11 cellular contexts compared by ENCODE assay signal in genomic region chr12:7079826-7080125, GRCh38. TPM values are rescaled to one million over a fixed set of nuclear protein-coding genes. Genes with fewer than 3 reads are reported as not detected.
DNase-seq lines count a peak whose midpoint lies in the region; ATAC-seq, FAIRE-seq and TF ChIP-seq lines count a peak whose summit lies in the region.
"Had no signal": no experiment of that assay in that cellular context is flagged by ENCODE, and none has a peak within 500 bp of the region (broad histone marks: within the 10 kb centered on the region; RNA-seq: fewer than 3 reads in every experiment).

No MANE protein-coding gene starts in this region.

- H4K91ac ChIP-seq in trophoblast cell (ENCODE audit: low read depth, low read length) = no peak overlapping the region

- H4K8ac ChIP-seq in trophoblast cell (ENCODE audit: low read depth, low read length) = no peak overlapping the region

- no peak overlapping the region for H3K4me3 Mint-ChIP-seq in astrocyte (ENCODE audit: unreplicated experiment)
- H3K4me3 Mint-ChIP-seq: memory B cell had no signal

- peaks cover 2% of the 10 kb centered on the region for H3K9me3 Mint-ChIP-seq in astrocyte (ENCODE audit: unreplicated experiment)

- no peak overlapping the region for H4K12ac ChIP-seq in trophoblast cell (ENCODE audit: low read depth, low read length)

- TF ChIP-seq CTCF in AG10803 (conservative IDR thresholded peaks at IDR 0.05; ENCODE audit: low read length) = no peak
- no peak for TF ChIP-seq CTCF in astrocyte (IDR thresholded peaks at IDR 0.05; ENCODE audit: insufficient read depth, low read depth, low read length)
- TF ChIP-seq CTCF in heart left ventricle (IDR thresholded peaks at IDR 0.05) = no peak

- H3K4me3 ChIP-seq in AG10803 (ENCODE audit: low read length) (no peak overlapping the region), astrocyte (ENCODE audit: insufficient read depth, low read depth, low read length) (no peak overlapping the region), heart left ventricle (no peak overlapping the region), trophoblast cell (ENCODE audit: low read depth, low read length) (no peak overlapping the region)

- H3K4me1 ChIP-seq in astrocyte (ENCODE audit: insufficient read depth, low read length) (peaks cover 4% of the 10 kb centered on the region), heart left ventricle (peaks cover 0 to 8% (median 0%) of the 10 kb centered on the region in 12 donors), trophoblast cell (ENCODE audit: control insufficient read depth in 1 of 2, insufficient read depth in 2 of 2, low read length in 2 of 2) (peaks cover 2 to 5% of the 10 kb centered on the region in 2 experiments)

- H2BK5ac ChIP-seq in trophoblast cell (ENCODE audit: low read depth, low read length, poor library complexity) = no peak overlapping the region

- intact Hi-C loops in heart left ventricle (cut with DNase I) = no loop called here

- peaks cover 4% of the 10 kb centered on the region for H3K9me3 ChIP-seq in astrocyte (ENCODE audit: insufficient read depth, low read depth, low read length)
- no peaks in the 10 kb centered on the region for H3K9me3 ChIP-seq in heart left ventricle
- H3K9me3 ChIP-seq in trophoblast cell (ENCODE audit: insufficient read depth, low read depth, low read length) = peaks cover 2% of the 10 kb centered on the region

- peak in 2 of 4 donors; percentile 32 to 80 for ATAC-seq in heart left ventricle
- ATAC-seq in HG02642 (IDR thresholded peaks at IDR 0.05; ENCODE audit: poor library complexity, unreplicated experiment) = no peak

- no peaks in the 10 kb centered on the region for H3K79me2 ChIP-seq in astrocyte (ENCODE audit: insufficient read depth, low read length)
- H3K79me2 ChIP-seq in trophoblast cell (ENCODE audit: control insufficient read depth, insufficient read depth, low read length, poor library complexity) = no peaks in the 10 kb centered on the region

- peak overlapping the region; percentile 56 for H3K9ac ChIP-seq in astrocyte (ENCODE audit: low read length)
- H3K9ac ChIP-seq in trophoblast cell (ENCODE audit: low read length) = no peak overlapping the region

- H3K4me2 ChIP-seq in astrocyte (ENCODE audit: low read length) (peak overlapping the region; percentile 71), trophoblast cell (ENCODE audit: low read length) (peak overlapping the region; percentile 32)

- H3K14ac ChIP-seq in trophoblast cell (ENCODE audit: low read length) = no peak overlapping the region

- H2AFZ ChIP-seq in astrocyte (ENCODE audit: low read depth, low read length) = no peak overlapping the region
- H2AFZ ChIP-seq in trophoblast cell (ENCODE audit: insufficient read depth, low read length, poor library complexity) = no peak overlapping the region

- peaks cover 7% of the 10 kb centered on the region for H3K4me1 Mint-ChIP-seq in astrocyte (ENCODE audit: low read depth, unreplicated experiment)

- H2BK12ac ChIP-seq in trophoblast cell (ENCODE audit: low read length) = no peak overlapping the region

- peaks cover 16% of the 10 kb centered on the region for H3K27me3 Mint-ChIP-seq in astrocyte (ENCODE audit: low read depth, unreplicated experiment)

- no peaks in the 10 kb centered on the region for H4K20me1 ChIP-seq in astrocyte (ENCODE audit: insufficient read depth, low read length)

- H3K27me3 ChIP-seq in astrocyte (ENCODE audit: insufficient read depth, low read length) (peaks cover 15% of the 10 kb centered on the region), heart left ventricle (no peaks in the 10 kb centered on the region), trophoblast cell (ENCODE audit: insufficient read depth, low read length) (no peaks in the 10 kb centered on the region)

- no peak overlapping the region for H2AK5ac ChIP-seq in trophoblast cell (ENCODE audit: low read length)

- no peaks in the 10 kb centered on the region for H3K79me1 ChIP-seq in trophoblast cell (ENCODE audit: low read length)

- no peaks in the 10 kb centered on the region for H3K36me3 ChIP-seq in astrocyte (ENCODE audit: insufficient read depth, low read length)
- H3K36me3 ChIP-seq in heart left ventricle = peaks cover 0 to 39% (median 13%) of the 10 kb centered on the region in 9 donors
- H3K36me3 ChIP-seq in trophoblast cell (ENCODE audit: control insufficient read depth in 1 of 2, insufficient read depth in 2 of 2, low read length in 2 of 2) = no peaks in the 10 kb centered on the region

- no peak for TF ChIP-seq POLR2A in heart left ventricle (IDR thresholded peaks at IDR 0.05)

- H3K27ac ChIP-seq in astrocyte (ENCODE audit: low read depth, low read length) = peak overlapping the region; percentile 58
- H3K27ac ChIP-seq in heart left ventricle = peak overlapping the region in 9 of 12 donors; percentile 9 to 69 (median 35)
- peak overlapping the region; percentile 71 for H3K27ac ChIP-seq in trophoblast cell (ENCODE audit: low read depth, low read length)

- no peak overlapping the region for H3K23ac ChIP-seq in trophoblast cell (ENCODE audit: low read length)

- no peak overlapping the region for H2BK120ac ChIP-seq in trophoblast cell (ENCODE audit: insufficient read depth, low read length, poor library complexity)

- DNase-seq in AG10803 (ENCODE audit: low read depth) (peak; percentile 56), astrocyte (ENCODE audit: low read depth) (peak; percentile 40), heart left ventricle (no peak), trophoblast cell (peak; percentile 84 to 94), MV-4-11 (lab: John Stamatoyannopoulos, UW) (no peak), cortex of kidney (lab: John Stamatoyannopoulos, UW) (no peak)
- no peak for DNase-seq in activated naive CD4-positive, alpha-beta T cell treated with Interleukin-2 at 50 U/mL for 16 hours
- DNase-seq: activated effector memory CD4-positive, alpha-beta T cell treated with anti-CD3 and anti-CD28 coated beads, Interleukin-2, amount 50 U/mL, for 16 hours; NCI-H1417 had no signal

- FAIRE-seq in astrocyte (lab: Jason Lieb, UNC) = no peak

- no peaks in the 10 kb centered on the region for H3K36me3 Mint-ChIP-seq in astrocyte (ENCODE audit: low read depth, unreplicated experiment)

- no peak overlapping the region for H3K4ac ChIP-seq in trophoblast cell (ENCODE audit: low read depth, low read length)

- peak overlapping the region; percentile 98 for H3K27ac Mint-ChIP-seq in astrocyte (ENCODE audit: unreplicated experiment)
- H3K27ac Mint-ChIP-seq: memory B cell had no signal

- H3K18ac ChIP-seq in trophoblast cell (ENCODE audit: low read length) = no peak overlapping the region

RNA-seq across cellular contexts. Expression of gene C1R, which starts 12.5 kb away (rescaled TPM):
- total RNA-seq in astrocyte (0.86 and 1.6 TPM in 2 replicates), heart left ventricle (100 to 1,000 TPM in 5 of 9 donors, 10 to 100 TPM in 4; 42.6 to 343 (median 107) TPM)
- 10 to 100 TPM; 49.1 to 98.5 TPM for polyA plus RNA-seq in heart left ventricle
- 0.49 and 0.57 TPM in 2 replicates for polyA plus RNA-seq in trophoblast cell (2013)

RNA-seq across cellular contexts. Expression of gene C1S, which starts 19.3 kb away (rescaled TPM):
- total RNA-seq in astrocyte = 5.2 and 6.2 TPM in 2 replicates
- total RNA-seq in heart left ventricle = 100 to 1,000 TPM in 2 of 9 donors, 10 to 100 TPM in 7; 31.9 to 247 (median 74.2) TPM
- 10 to 100 TPM; 30.1 to 36.4 TPM for polyA plus RNA-seq in heart left ventricle
- 1.5 TPM in 2 replicates for polyA plus RNA-seq in trophoblast cell (2013)

RNA-seq across cellular contexts. Expression of gene C1RL, which starts 29.2 kb away (rescaled TPM):
- 11.0 and 12.1 TPM in 2 replicates for total RNA-seq in astrocyte
- total RNA-seq in heart left ventricle = 10 to 100 TPM in 3 of 9 donors, 1 to 10 TPM in 6; 5.4 to 27.1 (median 7.9) TPM
- polyA plus RNA-seq in heart left ventricle = 1 to 10 TPM; 7.9 to 9.8 TPM
- 16.4 and 17.3 TPM in 2 replicates for polyA plus RNA-seq in trophoblast cell (2013)

RNA-seq across cellular contexts. Expression of gene RBP5, which starts 48.9 kb away (rescaled TPM):
- not detected in 2 replicates for total RNA-seq in astrocyte
- 1 to 10 TPM in 1 of 9 donors, under 1 TPM in 1, not detected in 7; 0.86 to 2.1 TPM for total RNA-seq in heart left ventricle
- under 1 TPM; 0.34 to 0.94 TPM for polyA plus RNA-seq in heart left ventricle
- 0.15 and 0.23 TPM in 2 replicates for polyA plus RNA-seq in trophoblast cell (2013)

RNA-seq across cellular contexts. Expression of gene CLSTN3, which starts 50.4 kb away (rescaled TPM):
- total RNA-seq in astrocyte (26.7 and 29.6 TPM in 2 replicates), heart left ventricle (10 to 100 TPM in 2 of 9 donors, 1 to 10 TPM in 7; 3.3 to 18.7 (median 4.1) TPM)
- 1 to 10 TPM; 3.1 to 4.2 TPM for polyA plus RNA-seq in heart left ventricle
- 28.4 and 33.1 TPM in 2 replicates for polyA plus RNA-seq in trophoblast cell (2013)

Comparison
In these comparisons a context has a peak if more than half of its experiments do, and no peak if none do; other contexts are left out.
1. DNase-seq: peak in AG10803 (single experiment), astrocyte (single experiment) and trophoblast cell (2 of 2); none in heart left ventricle (0 of 5), MV-4-11 (single experiment), cortex of kidney (single experiment) and activated naive CD4-positive, alpha-beta T cell treated with Interleukin-2 at 50 U/mL for 16 hours (single experiment).
2. RNA of gene C1R, which starts 12.5 kb away (total RNA-seq): 42.6 to 343 TPM in heart left ventricle; 0.86 to 1.6 TPM in astrocyte; every median in the first group is over 10 times any median in the second.
3. Peak in every context shown above with its lines, with median percentiles within 50 percentile points of each other: H3K27ac ChIP-seq.